ENCODE assay signal across 1 cellular context in the genomic region with DNA sequence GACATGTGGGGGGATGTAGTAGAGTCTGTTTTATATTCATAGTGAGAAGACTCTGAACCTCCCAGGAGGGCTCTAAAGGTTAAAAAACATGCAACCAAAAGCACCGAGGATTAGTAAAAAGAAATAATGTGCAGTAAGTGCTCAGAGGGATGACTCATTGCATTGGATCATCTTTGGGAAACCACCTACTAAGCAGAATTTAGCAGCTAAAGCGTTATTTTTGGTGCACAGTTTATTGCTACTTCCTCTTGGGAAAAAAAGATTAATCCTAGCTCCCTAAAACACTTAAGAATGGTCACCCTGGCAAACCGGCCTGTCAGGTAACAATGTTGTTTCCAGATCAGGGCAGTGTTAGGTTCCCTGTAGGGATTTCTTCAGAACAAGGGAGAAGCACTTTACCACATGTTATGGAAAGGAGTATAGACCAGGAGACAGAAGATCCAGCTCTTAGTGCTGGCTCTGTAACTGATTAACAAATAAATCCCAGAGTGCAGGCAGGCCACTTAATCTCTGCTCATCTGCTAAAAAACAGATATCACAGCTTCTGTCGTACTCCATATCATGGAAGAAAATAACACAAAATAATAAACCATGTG.
TF ChIP-seq lines count a peak whose summit lies in the region.

No MANE protein-coding gene starts in this region.

TF ChIP-seq in H1, 55 proteins besides CTCF, POLR2A, EP300 and RAD21 (continued from another document):
- TF ChIP-seq, protein P1, sequence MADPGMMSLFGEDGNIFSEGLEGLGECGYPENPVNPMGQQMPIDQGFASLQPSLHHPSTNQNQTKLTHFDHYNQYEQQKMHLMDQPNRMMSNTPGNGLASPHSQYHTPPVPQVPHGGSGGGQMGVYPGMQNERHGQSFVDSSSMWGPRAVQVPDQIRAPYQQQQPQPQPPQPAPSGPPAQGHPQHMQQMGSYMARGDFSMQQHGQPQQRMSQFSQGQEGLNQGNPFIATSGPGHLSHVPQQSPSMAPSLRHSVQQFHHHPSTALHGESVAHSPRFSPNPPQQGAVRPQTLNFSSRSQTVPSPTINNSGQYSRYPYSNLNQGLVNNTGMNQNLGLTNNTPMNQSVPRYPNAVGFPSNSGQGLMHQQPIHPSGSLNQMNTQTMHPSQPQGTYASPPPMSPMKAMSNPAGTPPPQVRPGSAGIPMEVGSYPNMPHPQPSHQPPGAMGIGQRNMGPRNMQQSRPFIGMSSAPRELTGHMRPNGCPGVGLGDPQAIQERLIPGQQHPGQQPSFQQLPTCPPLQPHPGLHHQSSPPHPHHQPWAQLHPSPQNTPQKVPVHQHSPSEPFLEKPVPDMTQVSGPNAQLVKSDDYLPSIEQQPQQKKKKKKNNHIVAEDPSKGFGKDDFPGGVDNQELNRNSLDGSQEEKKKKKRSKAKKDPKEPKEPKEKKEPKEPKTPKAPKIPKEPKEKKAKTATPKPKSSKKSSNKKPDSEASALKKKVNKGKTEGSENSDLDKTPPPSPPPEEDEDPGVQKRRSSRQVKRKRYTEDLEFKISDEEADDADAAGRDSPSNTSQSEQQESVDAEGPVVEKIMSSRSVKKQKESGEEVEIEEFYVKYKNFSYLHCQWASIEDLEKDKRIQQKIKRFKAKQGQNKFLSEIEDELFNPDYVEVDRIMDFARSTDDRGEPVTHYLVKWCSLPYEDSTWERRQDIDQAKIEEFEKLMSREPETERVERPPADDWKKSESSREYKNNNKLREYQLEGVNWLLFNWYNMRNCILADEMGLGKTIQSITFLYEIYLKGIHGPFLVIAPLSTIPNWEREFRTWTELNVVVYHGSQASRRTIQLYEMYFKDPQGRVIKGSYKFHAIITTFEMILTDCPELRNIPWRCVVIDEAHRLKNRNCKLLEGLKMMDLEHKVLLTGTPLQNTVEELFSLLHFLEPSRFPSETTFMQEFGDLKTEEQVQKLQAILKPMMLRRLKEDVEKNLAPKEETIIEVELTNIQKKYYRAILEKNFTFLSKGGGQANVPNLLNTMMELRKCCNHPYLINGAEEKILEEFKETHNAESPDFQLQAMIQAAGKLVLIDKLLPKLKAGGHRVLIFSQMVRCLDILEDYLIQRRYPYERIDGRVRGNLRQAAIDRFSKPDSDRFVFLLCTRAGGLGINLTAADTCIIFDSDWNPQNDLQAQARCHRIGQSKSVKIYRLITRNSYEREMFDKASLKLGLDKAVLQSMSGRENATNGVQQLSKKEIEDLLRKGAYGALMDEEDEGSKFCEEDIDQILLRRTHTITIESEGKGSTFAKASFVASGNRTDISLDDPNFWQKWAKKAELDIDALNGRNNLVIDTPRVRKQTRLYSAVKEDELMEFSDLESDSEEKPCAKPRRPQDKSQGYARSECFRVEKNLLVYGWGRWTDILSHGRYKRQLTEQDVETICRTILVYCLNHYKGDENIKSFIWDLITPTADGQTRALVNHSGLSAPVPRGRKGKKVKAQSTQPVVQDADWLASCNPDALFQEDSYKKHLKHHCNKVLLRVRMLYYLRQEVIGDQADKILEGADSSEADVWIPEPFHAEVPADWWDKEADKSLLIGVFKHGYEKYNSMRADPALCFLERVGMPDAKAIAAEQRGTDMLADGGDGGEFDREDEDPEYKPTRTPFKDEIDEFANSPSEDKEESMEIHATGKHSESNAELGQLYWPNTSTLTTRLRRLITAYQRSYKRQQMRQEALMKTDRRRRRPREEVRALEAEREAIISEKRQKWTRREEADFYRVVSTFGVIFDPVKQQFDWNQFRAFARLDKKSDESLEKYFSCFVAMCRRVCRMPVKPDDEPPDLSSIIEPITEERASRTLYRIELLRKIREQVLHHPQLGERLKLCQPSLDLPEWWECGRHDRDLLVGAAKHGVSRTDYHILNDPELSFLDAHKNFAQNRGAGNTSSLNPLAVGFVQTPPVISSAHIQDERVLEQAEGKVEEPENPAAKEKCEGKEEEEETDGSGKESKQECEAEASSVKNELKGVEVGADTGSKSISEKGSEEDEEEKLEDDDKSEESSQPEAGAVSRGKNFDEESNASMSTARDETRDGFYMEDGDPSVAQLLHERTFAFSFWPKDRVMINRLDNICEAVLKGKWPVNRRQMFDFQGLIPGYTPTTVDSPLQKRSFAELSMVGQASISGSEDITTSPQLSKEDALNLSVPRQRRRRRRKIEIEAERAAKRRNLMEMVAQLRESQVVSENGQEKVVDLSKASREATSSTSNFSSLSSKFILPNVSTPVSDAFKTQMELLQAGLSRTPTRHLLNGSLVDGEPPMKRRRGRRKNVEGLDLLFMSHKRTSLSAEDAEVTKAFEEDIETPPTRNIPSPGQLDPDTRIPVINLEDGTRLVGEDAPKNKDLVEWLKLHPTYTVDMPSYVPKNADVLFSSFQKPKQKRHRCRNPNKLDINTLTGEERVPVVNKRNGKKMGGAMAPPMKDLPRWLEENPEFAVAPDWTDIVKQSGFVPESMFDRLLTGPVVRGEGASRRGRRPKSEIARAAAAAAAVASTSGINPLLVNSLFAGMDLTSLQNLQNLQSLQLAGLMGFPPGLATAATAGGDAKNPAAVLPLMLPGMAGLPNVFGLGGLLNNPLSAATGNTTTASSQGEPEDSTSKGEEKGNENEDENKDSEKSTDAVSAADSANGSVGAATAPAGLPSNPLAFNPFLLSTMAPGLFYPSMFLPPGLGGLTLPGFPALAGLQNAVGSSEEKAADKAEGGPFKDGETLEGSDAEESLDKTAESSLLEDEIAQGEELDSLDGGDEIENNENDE (IDR thresholded peaks at IDR 0.05; ENCODE audit: insufficient replicate concordance, low read length), result no peak
- TF ChIP-seq BRCA1 (IDR thresholded peaks at IDR 0.05; ENCODE audit: low read depth, low read length), result no peak
- TF ChIP-seq KDM4A (IDR thresholded peaks at IDR 0.05; ENCODE audit: low read depth, low read length, severe bottlenecking), result no peak
- TF ChIP-seq EGR1 (IDR thresholded peaks at IDR 0.05; ENCODE audit: borderline replicate concordance, low read depth, low read length), result no peak
